1 cellular context compared by ENCODE assay signal in the genomic region with DNA sequence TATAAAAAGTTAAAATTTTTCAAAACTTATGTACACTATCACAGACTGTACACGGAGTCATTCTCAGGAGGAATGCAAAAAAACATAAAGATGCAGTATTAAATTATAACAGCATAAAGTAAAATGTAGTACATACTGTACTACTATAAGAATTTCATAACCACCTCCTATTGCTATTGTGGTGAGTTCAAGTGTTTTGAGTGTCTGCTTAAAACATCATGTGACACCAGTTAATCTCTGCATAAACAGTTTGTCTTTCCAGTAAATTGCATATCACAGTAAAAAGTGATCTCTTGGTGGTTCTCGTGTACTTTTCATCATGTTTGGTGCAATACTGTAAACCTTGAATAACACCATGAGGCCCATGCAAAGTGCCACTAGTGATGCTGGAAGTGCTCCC.
TF ChIP-seq lines count a peak whose summit lies in the region.

No MANE protein-coding gene starts in this region.

TF ChIP-seq in K562, 482 proteins besides CTCF, POLR2A, EP300 and RAD21:
- TF ChIP-seq, protein P1, sequence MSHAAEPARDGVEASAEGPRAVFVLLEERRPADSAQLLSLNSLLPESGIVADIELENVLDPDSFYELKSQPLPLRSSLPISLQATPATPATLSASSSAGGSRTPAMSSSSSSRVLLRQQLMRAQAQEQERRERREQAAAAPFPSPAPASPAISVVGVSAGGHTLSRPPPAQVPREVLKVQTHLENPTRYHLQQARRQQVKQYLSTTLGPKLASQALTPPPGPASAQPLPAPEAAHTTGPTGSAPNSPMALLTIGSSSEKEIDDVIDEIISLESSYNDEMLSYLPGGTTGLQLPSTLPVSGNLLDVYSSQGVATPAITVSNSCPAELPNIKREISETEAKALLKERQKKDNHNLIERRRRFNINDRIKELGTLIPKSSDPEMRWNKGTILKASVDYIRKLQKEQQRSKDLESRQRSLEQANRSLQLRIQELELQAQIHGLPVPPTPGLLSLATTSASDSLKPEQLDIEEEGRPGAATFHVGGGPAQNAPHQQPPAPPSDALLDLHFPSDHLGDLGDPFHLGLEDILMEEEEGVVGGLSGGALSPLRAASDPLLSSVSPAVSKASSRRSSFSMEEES (CRISPR knock-in tag; IDR thresholded peaks at IDR 0.05): peak; percentile 60
- TF ChIP-seq, protein P2, sequence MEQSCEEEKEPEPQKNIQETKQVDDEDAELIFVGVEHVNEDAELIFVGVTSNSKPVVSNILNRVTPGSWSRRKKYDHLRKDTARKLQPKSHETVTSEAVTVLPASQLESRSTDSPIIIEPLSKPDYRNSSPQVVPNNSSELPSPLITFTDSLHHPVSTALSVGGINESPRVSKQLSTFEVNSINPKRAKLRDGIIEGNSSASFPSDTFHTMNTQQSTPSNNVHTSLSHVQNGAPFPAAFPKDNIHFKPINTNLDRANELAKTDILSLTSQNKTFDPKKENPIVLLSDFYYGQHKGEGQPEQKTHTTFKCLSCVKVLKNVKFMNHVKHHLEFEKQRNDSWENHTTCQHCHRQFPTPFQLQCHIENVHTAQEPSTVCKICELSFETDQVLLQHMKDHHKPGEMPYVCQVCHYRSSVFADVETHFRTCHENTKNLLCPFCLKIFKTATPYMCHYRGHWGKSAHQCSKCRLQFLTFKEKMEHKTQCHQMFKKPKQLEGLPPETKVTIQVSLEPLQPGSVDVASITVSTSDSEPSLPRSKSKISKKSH (CRISPR knock-in tag; IDR thresholded peaks at IDR 0.05): no peak
TF ChIP-seq in K562: peak in this region for 1.
